ENCODE assay signal across 8 cellular contexts in genomic region chr2:96869281-96869823, GRCh38. TPM values are rescaled to one million over a fixed set of nuclear protein-coding genes. Genes with fewer than 3 reads are reported as not detected.
DNase-seq lines count a peak whose midpoint lies in the region; ATAC-seq, FAIRE-seq and TF ChIP-seq lines count a peak whose summit lies in the region.

No MANE protein-coding gene starts in this region.

- intact Hi-C loops in CD14-positive monocyte (cut with micrococcal nuclease) = no loop called here

- no peak overlapping the region for H3K27ac Mint-ChIP-seq in CD14-positive monocyte
- no peak overlapping the region for H3K27ac Mint-ChIP-seq in type B pancreatic cell

- H3K27me3 ChIP-seq in RWPE2 (ENCODE audit: insufficient read depth, poor library complexity, severe bottlenecking) = no peaks in the 10 kb centered on the region

- DNase-seq in CD14-positive monocyte (ENCODE audit: low spot score) (no peak), H54 (ENCODE audit: insufficient read length, low spot score) (peak; percentile 73), RWPE2 (ENCODE audit: low spot score) (no peak), epidermal melanocyte (ENCODE audit: insufficient read length, low spot score) (peak; percentile 92), type B pancreatic cell (ENCODE audit: extremely low spot score, unreplicated experiment) (no peak), NOMO-1 treated with dmso at 0.1 percent for 144 hours (lab: John Stamatoyannopoulos, UW; ENCODE audit: unreplicated experiment) (no peak), T-helper 9 cell (no peak)

- WGBS in mesodermal cell (ENCODE audit: insufficient coverage in 2 of 2), 2 experiments = 0 to 1% methylated on average over 38 to 61 of the region's 65 CpGs

- TF ChIP-seq CTCF in CD14-positive monocyte (IDR thresholded peaks at IDR 0.05) = peak; percentile 34
- TF ChIP-seq CTCF in RWPE2 (IDR thresholded peaks at IDR 0.05; ENCODE audit: poor library complexity, severe bottlenecking) = peak; percentile 54
- TF ChIP-seq CTCF in type B pancreatic cell (conservative IDR thresholded peaks at IDR 0.05) = peak; percentile 34

- peaks cover 33% of the 10 kb centered on the region for H3K36me3 ChIP-seq in RWPE2 (ENCODE audit: low read depth)
- H3K36me3 ChIP-seq in mesodermal cell (ENCODE audit: control insufficient read depth, insufficient read depth, low read length) = peaks cover 35% of the 10 kb centered on the region

- H3K4me1 ChIP-seq in RWPE2 (ENCODE audit: insufficient read depth, poor library complexity, severe bottlenecking) = peaks cover 18% of the 10 kb centered on the region
- H3K4me1 ChIP-seq in mesodermal cell (ENCODE audit: control insufficient read depth, insufficient read depth, low read length, poor library complexity, severe bottlenecking) = peaks cover 34% of the 10 kb centered on the region

- peaks cover 11 to 15% of the 10 kb centered on the region in 2 donors for H3K36me3 Mint-ChIP-seq in CD14-positive monocyte
- H3K36me3 Mint-ChIP-seq in type B pancreatic cell = peaks cover 4% of the 10 kb centered on the region

- H3K4me3 ChIP-seq in RWPE2 (ENCODE audit: severe bottlenecking) (peak overlapping the region; percentile 90), mesodermal cell (ENCODE audit: extremely low read depth, insufficient read depth, low read length, poor library complexity, severe bottlenecking) (peak overlapping the region; percentile 90)

- FAIRE-seq in H54 (lab: Jason Lieb, UNC) = no peak

- H3K4me1 Mint-ChIP-seq in CD14-positive monocyte = peaks cover 48% of the 10 kb centered on the region
- H3K4me1 Mint-ChIP-seq in type B pancreatic cell (ENCODE audit: unreplicated experiment) = peaks cover 21% of the 10 kb centered on the region

- H3K9me3 Mint-ChIP-seq in CD14-positive monocyte (peaks cover 0 to 18% (median 2%) of the 10 kb centered on the region in 7 donors), type B pancreatic cell (no peaks in the 10 kb centered on the region)

- H3K4me3 Mint-ChIP-seq in CD14-positive monocyte = peak overlapping the region; percentile 21 to 37
- peak overlapping the region; percentile 69 for H3K4me3 Mint-ChIP-seq in type B pancreatic cell

- no peak for TF ChIP-seq POLR2A in H54 (IDR thresholded peaks at IDR 0.05; ENCODE audit: low read depth, low read length)

- H3K9me3 ChIP-seq in RWPE2 (ENCODE audit: severe bottlenecking) (no peaks in the 10 kb centered on the region), mesodermal cell (ENCODE audit: control insufficient read depth, low read length) (no peaks in the 10 kb centered on the region)

- H3K27me3 Mint-ChIP-seq in CD14-positive monocyte (ENCODE audit: low read depth in 3 of 3) (peaks cover 63 to 96% (median 64%) of the 10 kb centered on the region in 3 donors), type B pancreatic cell (no peaks in the 10 kb centered on the region)

- H3K27ac ChIP-seq in RWPE2 (ENCODE audit: poor library complexity, severe bottlenecking) (peak overlapping the region; percentile 78), mesodermal cell (ENCODE audit: low read depth, low read length, severe bottlenecking) (peak overlapping the region; percentile 95)

- peak; percentile 28 for ATAC-seq in RWPE2 (ENCODE audit: low read depth)

RNA-seq across cellular contexts. Expression of gene SEMA4C, which starts 0.5 kb away (rescaled TPM):
- under 1 TPM; 0.08 to 0.21 TPM for polyA plus RNA-seq in CD14-positive monocyte
- polyA plus RNA-seq in mesodermal cell (2013, experiment 1 of 2) = 113 TPM
- 80.1 TPM for polyA plus RNA-seq in mesodermal cell (2013, experiment 2 of 2)
- 45.5 and 58.1 TPM in 2 replicates for total RNA-seq in type B pancreatic cell (ENCODE audit: low replicate concordance)

RNA-seq across cellular contexts. Expression of gene ANKRD39, which starts 11.5 kb away (rescaled TPM):
- 1 to 10 TPM; 9.0 to 9.7 TPM for polyA plus RNA-seq in CD14-positive monocyte
- polyA plus RNA-seq in mesodermal cell (2013, experiment 1 of 2) = 11.3 TPM
- 10.2 TPM for polyA plus RNA-seq in mesodermal cell (2013, experiment 2 of 2)
- 16.6 and 17.7 TPM in 2 replicates for total RNA-seq in type B pancreatic cell (ENCODE audit: low replicate concordance)

RNA-seq across cellular contexts. Expression of gene ANKRD23, which starts 25.5 kb away (rescaled TPM):
- polyA plus RNA-seq in CD14-positive monocyte = not detected
- polyA plus RNA-seq in mesodermal cell (2013, experiment 1 of 2) = 2.4 TPM
- 1.4 TPM for polyA plus RNA-seq in mesodermal cell (2013, experiment 2 of 2)
- 6.1 and 8.1 TPM in 2 replicates for total RNA-seq in type B pancreatic cell (ENCODE audit: low replicate concordance)

RNA-seq across cellular contexts. Expression of gene CNNM3, which starts 53.3 kb away (rescaled TPM):
- polyA plus RNA-seq in CD14-positive monocyte = 1 to 10 TPM; 1.2 to 4.9 TPM
- 10.5 TPM for polyA plus RNA-seq in mesodermal cell (2013, experiment 1 of 2)
- polyA plus RNA-seq in mesodermal cell (2013, experiment 2 of 2) = 8.6 TPM
- 28.3 and 30.8 TPM in 2 replicates for total RNA-seq in type B pancreatic cell (ENCODE audit: low replicate concordance)

Comparison
In these comparisons a context has a peak if more than half of its experiments do, and no peak if none do; other contexts are left out.
1. DNase-seq: peak in H54 (single experiment) and epidermal melanocyte (single experiment); none in CD14-positive monocyte (single experiment), RWPE2 (single experiment), type B pancreatic cell (single experiment), NOMO-1 treated with dmso at 0.1 percent for 144 hours (single experiment) and T-helper 9 cell (single experiment).
2. Peak in every context shown above with its lines, with median percentiles within 50 percentile points of each other: CTCF ChIP-seq.